ENCODE assay signal across 1 cellular context in the genomic region with DNA sequence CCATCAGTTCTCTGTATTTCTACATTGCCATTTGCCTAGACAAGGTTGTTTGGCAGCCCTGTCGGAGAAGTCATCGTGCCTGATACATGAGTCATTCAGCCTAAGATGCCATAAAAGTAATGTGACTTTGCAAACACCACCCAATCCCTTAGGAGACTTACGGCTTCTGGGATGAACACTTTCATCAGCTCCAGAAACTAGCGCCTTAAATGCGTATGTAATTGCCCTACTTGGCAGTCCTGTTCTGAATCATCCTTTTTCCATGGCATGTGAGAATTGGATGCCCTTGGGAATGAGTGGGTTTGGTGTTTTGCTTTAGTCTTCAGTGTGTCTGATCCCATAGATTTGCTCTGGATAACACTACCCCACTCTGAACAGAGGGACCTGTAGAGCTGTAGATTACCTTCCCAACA.
TF ChIP-seq lines count a peak whose summit lies in the region.

No MANE protein-coding gene starts in this region.

TF ChIP-seq in GM23338, 12 proteins besides CTCF, POLR2A, EP300 and RAD21 (continued from another document):
- TF ChIP-seq, protein P1, sequence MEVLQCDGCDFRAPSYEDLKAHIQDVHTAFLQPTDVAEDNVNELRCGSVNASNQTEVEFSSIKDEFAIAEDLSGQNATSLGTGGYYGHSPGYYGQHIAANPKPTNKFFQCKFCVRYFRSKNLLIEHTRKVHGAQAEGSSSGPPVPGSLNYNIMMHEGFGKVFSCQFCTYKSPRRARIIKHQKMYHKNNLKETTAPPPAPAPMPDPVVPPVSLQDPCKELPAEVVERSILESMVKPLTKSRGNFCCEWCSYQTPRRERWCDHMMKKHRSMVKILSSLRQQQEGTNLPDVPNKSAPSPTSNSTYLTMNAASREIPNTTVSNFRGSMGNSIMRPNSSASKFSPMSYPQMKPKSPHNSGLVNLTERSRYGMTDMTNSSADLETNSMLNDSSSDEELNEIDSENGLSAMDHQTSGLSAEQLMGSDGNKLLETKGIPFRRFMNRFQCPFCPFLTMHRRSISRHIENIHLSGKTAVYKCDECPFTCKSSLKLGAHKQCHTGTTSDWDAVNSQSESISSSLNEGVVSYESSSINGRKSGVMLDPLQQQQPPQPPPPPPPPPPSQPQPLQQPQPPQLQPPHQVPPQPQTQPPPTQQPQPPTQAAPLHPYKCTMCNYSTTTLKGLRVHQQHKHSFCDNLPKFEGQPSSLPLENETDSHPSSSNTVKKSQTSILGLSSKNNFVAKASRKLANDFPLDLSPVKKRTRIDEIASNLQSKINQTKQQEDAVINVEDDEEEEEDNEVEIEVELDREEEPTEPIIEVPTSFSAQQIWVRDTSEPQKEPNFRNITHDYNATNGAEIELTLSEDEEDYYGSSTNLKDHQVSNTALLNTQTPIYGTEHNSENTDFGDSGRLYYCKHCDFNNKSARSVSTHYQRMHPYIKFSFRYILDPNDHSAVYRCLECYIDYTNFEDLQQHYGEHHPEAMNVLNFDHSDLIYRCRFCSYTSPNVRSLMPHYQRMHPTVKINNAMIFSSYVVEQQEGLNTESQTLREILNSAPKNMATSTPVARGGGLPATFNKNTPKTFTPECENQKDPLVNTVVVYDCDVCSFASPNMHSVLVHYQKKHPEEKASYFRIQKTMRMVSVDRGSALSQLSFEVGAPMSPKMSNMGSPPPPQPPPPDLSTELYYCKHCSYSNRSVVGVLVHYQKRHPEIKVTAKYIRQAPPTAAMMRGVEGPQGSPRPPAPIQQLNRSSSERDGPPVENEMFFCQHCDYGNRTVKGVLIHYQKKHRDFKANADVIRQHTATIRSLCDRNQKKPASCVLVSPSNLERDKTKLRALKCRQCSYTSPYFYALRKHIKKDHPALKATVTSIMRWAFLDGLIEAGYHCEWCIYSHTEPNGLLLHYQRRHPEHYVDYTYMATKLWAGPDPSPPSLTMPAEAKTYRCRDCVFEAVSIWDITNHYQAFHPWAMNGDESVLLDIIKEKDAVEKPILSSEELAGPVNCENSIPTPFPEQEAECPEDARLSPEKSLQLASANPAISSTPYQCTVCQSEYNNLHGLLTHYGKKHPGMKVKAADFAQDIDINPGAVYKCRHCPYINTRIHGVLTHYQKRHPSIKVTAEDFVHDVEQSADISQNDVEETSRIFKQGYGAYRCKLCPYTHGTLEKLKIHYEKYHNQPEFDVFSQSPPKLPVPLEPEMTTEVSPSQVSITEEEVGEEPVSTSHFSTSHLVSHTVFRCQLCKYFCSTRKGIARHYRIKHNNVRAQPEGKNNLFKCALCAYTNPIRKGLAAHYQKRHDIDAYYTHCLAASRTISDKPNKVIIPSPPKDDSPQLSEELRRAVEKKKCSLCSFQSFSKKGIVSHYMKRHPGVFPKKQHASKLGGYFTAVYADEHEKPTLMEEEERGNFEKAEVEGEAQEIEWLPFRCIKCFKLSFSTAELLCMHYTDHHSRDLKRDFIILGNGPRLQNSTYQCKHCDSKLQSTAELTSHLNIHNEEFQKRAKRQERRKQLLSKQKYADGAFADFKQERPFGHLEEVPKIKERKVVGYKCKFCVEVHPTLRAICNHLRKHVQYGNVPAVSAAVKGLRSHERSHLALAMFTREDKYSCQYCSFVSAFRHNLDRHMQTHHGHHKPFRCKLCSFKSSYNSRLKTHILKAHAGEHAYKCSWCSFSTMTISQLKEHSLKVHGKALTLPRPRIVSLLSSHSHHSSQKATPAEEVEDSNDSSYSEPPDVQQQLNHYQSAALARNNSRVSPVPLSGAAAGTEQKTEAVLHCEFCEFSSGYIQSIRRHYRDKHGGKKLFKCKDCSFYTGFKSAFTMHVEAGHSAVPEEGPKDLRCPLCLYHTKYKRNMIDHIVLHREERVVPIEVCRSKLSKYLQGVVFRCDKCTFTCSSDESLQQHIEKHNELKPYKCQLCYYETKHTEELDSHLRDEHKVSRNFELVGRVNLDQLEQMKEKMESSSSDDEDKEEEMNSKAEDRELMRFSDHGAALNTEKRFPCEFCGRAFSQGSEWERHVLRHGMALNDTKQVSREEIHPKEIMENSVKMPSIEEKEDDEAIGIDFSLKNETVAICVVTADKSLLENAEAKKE (CRISPR knock-in tag; IDR thresholded peaks at IDR 0.05): no peak
- TF ChIP-seq ZNF114 (CRISPR knock-in tag; IDR thresholded peaks at IDR 0.05): no peak
- no peak for TF ChIP-seq EZH2phosphoT487 (IDR thresholded peaks at IDR 0.05; ENCODE audit: unreplicated experiment)
- TF ChIP-seq POLR2AphosphoS5 (IDR thresholded peaks at IDR 0.05; ENCODE audit: low read depth): no peak
- TF ChIP-seq, protein P2, sequence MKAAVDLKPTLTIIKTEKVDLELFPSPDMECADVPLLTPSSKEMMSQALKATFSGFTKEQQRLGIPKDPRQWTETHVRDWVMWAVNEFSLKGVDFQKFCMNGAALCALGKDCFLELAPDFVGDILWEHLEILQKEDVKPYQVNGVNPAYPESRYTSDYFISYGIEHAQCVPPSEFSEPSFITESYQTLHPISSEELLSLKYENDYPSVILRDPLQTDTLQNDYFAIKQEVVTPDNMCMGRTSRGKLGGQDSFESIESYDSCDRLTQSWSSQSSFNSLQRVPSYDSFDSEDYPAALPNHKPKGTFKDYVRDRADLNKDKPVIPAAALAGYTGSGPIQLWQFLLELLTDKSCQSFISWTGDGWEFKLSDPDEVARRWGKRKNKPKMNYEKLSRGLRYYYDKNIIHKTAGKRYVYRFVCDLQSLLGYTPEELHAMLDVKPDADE (IDR thresholded peaks at IDR 0.05): no peak
